Comparison of ENCODE assay signal across 13 cellular contexts in genomic region chr18:48613589-48613988, GRCh38.
A peak's percentile ranks its signal among the peaks of the same experiment; 100 is the strongest.
DNase-seq lines count a peak whose midpoint lies in the region; ATAC-seq, FAIRE-seq and TF ChIP-seq lines count a peak whose summit lies in the region.
"Had no signal": no experiment of that assay in that cellular context is flagged by ENCODE, and none has a peak within 500 bp of the region (broad histone marks: within the 10 kb centered on the region; RNA-seq: fewer than 3 reads in every experiment).

No MANE protein-coding gene starts in this region.

- H3K4me1 ChIP-seq in GM23338 (ENCODE audit: insufficient read depth) (peaks cover 11% of the 10 kb centered on the region; the same call in 1 of the 2 replicates), kidney (ENCODE audit: control insufficient read depth in 1 of 2, insufficient read depth in 1 of 2, low read depth in 1 of 2, low read length in 2 of 2) (peaks cover 0 to 2% of the 10 kb centered on the region in 2 donors), spleen (no peaks in the 10 kb centered on the region), small intestine (ENCODE audit: control insufficient read depth in 2 of 2, insufficient read depth in 1 of 2, low read depth in 1 of 2, low read length in 1 of 2) (peaks cover 0 to 2% of the 10 kb centered on the region in 2 donors)

- H3K9me3 ChIP-seq in kidney (ENCODE audit: control insufficient read depth in 1 of 2, low read length in 2 of 2) (no peaks in the 10 kb centered on the region), spleen (no peaks in the 10 kb centered on the region), small intestine (ENCODE audit: control insufficient read depth, low read depth) (no peaks in the 10 kb centered on the region)

- no peaks in the 10 kb centered on the region for H3K36me3 Mint-ChIP-seq in GM23338 (ENCODE audit: low read depth)
- H3K36me3 Mint-ChIP-seq: CD8-positive, alpha-beta memory T cell had no signal

- no peaks in the 10 kb centered on the region for H3K9me2 ChIP-seq in GM23338 (ENCODE audit: insufficient read depth)

- TF ChIP-seq CTCF in GM23338 (conservative IDR thresholded peaks at IDR 0.05; ENCODE audit: low read depth in 2 of 2) = no peak
- TF ChIP-seq CTCF in kidney (IDR thresholded peaks at IDR 0.05; ENCODE audit: borderline replicate concordance, extremely low read depth, insufficient read depth) = no peak
- TF ChIP-seq CTCF in spleen (IDR thresholded peaks at IDR 0.05 in 8 of 11, conservative IDR thresholded peaks at IDR 0.05 in 3 of 11) = no peak

- WGBS in spleen, 5 donors = 66 to 81% (median 75%) methylated on average over 8 to 10 of the region's 10 CpGs
- 64 to 82% (median 73%) methylated on average over 10 of the region's 10 CpGs for WGBS in small intestine, 3 donors

- ATAC-seq in GM23338 = peak; percentile 63
- no peak for ATAC-seq in GM19467 (IDR thresholded peaks at IDR 0.05; ENCODE audit: unreplicated experiment)

- H3K27ac ChIP-seq in GM23338 (ENCODE audit: low read depth) (no peak overlapping the region), caudate nucleus (ENCODE audit: low read depth, low read length) (peak overlapping the region; percentile 83), kidney (ENCODE audit: low read depth in 2 of 2, low read length in 2 of 2) (no peak overlapping the region), spleen (no peak overlapping the region), small intestine (ENCODE audit: low read depth in 1 of 2, low read length in 1 of 2) (no peak overlapping the region)
- H3K27ac ChIP-seq: parathyroid adenoma, WERI-Rb-1 had no signal

- peaks cover 12% of the 10 kb centered on the region; the same call in 1 of the 2 replicates for H3K79me2 ChIP-seq in GM23338 (replicated peaks; ENCODE audit: insufficient read depth)

- H3K4me1 Mint-ChIP-seq in GM23338 = peaks cover 43% of the 10 kb centered on the region
- H3K4me1 Mint-ChIP-seq: CD8-positive, alpha-beta memory T cell had no signal

- H3K27ac Mint-ChIP-seq in GM23338 = no peak overlapping the region; the same call in 1 of the 2 replicates
- H3K27ac Mint-ChIP-seq: CD8-positive, alpha-beta memory T cell had no signal

- H3K27me3 Mint-ChIP-seq in GM23338 (ENCODE audit: insufficient read depth, low read depth, poor library complexity) = peaks cover 6% of the 10 kb centered on the region

- no peaks in the 10 kb centered on the region for H3F3A ChIP-seq in GM23338 (replicated peaks; ENCODE audit: low read depth)

- intact Hi-C loops in kidney (cut with DNase I) = no loop called here
- intact Hi-C loops in spleen (cut with DNase I; ENCODE audit: low total_unique reads) = no loop called here

- no peaks in the 10 kb centered on the region for H3K36me3 ChIP-seq in GM23338 (ENCODE audit: insufficient read depth)
- H3K36me3 ChIP-seq in kidney (ENCODE audit: control insufficient read depth in 1 of 2, insufficient read depth in 2 of 2, low read length in 2 of 2) = no peaks in the 10 kb centered on the region
- no peaks in the 10 kb centered on the region for H3K36me3 ChIP-seq in spleen
- H3K36me3 ChIP-seq in small intestine (ENCODE audit: control insufficient read depth in 2 of 2, insufficient read depth in 2 of 2, low read length in 2 of 2) = no peaks in the 10 kb centered on the region
- H3K36me3 ChIP-seq: WERI-Rb-1 had no signal

- no peak overlapping the region for H3K9ac ChIP-seq in kidney (ENCODE audit: low read length in 2 of 2)
- H3K9ac ChIP-seq: parathyroid adenoma had no signal

- H3K27me3 ChIP-seq in GM23338 (ENCODE audit: insufficient read depth) = no peaks in the 10 kb centered on the region
- H3K27me3 ChIP-seq in spleen (replicated peaks in 1 of 7) = no peaks in the 10 kb centered on the region
- no peaks in the 10 kb centered on the region for H3K27me3 ChIP-seq in small intestine (ENCODE audit: control insufficient read depth in 2 of 2, insufficient read depth in 2 of 2, low read length in 2 of 2)

- H2AFZ ChIP-seq in GM23338 = no peak overlapping the region
- H2AFZ ChIP-seq: parathyroid adenoma had no signal

- H3K4me2 ChIP-seq in GM23338 = peak overlapping the region; percentile 38; the same call in 1 of the 2 replicates

- no peaks in the 10 kb centered on the region for H3K9me3 Mint-ChIP-seq in GM23338
- H3K9me3 Mint-ChIP-seq: CD8-positive, alpha-beta memory T cell had no signal

- no peak for TF ChIP-seq POLR2A in spleen (IDR thresholded peaks at IDR 0.05)

- peak overlapping the region; percentile 16; the same call in 1 of the 3 replicates for H3K4me3 Mint-ChIP-seq in GM23338
- H3K4me3 Mint-ChIP-seq: CD8-positive, alpha-beta memory T cell had no signal

- H4K20me1 ChIP-seq in GM23338 (replicated peaks; ENCODE audit: insufficient read depth) = no peaks in the 10 kb centered on the region

- H3K4me3 ChIP-seq in GM23338 (no peak overlapping the region), kidney (ENCODE audit: low read length in 2 of 2) (no peak overlapping the region), spleen (no peak overlapping the region), small intestine (ENCODE audit: low read depth in 1 of 2, low read length in 2 of 2) (no peak overlapping the region)

- no peak for FAIRE-seq in kidney (lab: Jason Lieb, UNC)
- FAIRE-seq in small intestine (lab: Jason Lieb, UNC) = no peak

- DNase-seq in GM23338 (ENCODE audit: low spot score) = peak; percentile 32
- peak in 58 of 61 donors; percentile 8 to 91 (median 62) for DNase-seq in caudate nucleus (lab: John Stamatoyannopoulos, UW)
- DNase-seq in kidney = peak; percentile 75
- peak; percentile 56 for DNase-seq in spleen
- DNase-seq in small intestine = no peak
- no peak for DNase-seq in NCI-H1092 (lab: John Stamatoyannopoulos, UW)
- no peak for DNase-seq in mesenteric fat pad (ENCODE audit: low spot score)
- DNase-seq: CD8-positive, alpha-beta memory T cell; NCI-H526 treated with DMSO at 0.1 percent for 48 hours; SIG-M5 had no signal

TF ChIP-seq in GM23338, 12 proteins besides CTCF, POLR2A, EP300 and RAD21:
- no peak for TF ChIP-seq EZH2 (IDR thresholded peaks at IDR 0.05; ENCODE audit: low read depth, unreplicated experiment)
- TF ChIP-seq NANOG (IDR thresholded peaks at IDR 0.05; ENCODE audit: borderline replicate concordance) = no peak
TF ChIP-seq in GM23338: peak in this region for 0.

Comparison
In these comparisons a context has a peak if more than half of its experiments do, and no peak if none do; other contexts are left out.
1. DNase-seq: peak in GM23338 (single experiment), caudate nucleus (58 of 61), kidney (single experiment) and spleen (single experiment); none in small intestine (single experiment), NCI-H1092 (single experiment) and mesenteric fat pad (single experiment).